ENCODE assay signal across 14 cellular contexts in the genomic region with DNA sequence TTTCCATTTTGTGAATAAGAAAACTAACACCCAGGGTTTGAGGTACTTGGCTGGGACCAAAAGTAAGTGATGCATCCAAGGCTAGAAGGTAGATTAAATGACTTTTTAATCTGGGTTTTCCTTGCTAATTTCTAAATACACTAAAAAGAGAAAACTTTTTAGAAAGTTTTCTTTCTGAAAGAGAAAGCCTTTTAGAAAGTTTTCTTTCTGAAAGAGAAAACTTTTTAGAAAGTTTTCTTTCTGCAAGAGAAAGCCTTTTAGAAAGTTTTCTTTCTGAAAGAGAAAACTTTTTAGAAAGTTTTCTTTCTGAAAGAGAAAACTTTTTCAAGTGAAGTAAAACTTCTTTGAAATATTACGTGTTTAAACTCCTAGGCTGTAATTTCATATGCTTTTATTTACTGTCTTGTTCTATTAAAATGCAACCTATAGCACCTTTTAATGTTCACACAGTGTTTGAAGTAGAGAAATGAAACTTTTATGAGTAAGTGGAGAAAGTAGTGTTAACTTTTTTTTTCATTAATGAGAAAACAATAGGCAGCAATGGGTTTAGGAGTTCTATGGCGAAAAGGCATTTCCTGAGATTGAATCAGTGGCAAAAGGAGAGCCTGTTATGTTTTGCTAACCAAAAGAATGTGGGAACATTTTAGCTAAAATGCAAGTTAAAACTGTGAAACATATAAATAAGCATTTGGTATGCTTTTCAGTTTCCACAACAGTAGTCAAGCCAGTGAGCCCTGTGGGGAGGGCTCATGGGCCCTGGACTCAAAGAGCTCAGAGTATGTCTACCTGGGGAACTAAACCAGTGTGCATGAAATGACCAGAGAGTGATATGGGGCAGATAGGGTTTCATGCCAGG.
A peak's percentile ranks its signal among the peaks of the same experiment; 100 is the strongest.
DNase-seq lines count a peak whose midpoint lies in the region; ATAC-seq, FAIRE-seq and TF ChIP-seq lines count a peak whose summit lies in the region.
"Had no signal": no experiment of that assay in that cellular context is flagged by ENCODE, and none has a peak within 500 bp of the region (broad histone marks: within the 10 kb centered on the region; RNA-seq: fewer than 3 reads in every experiment).

No MANE protein-coding gene starts in this region.

- H3K9ac ChIP-seq in astrocyte (ENCODE audit: low read length) = no peak overlapping the region

- no peak overlapping the region for H2AFZ ChIP-seq in astrocyte (ENCODE audit: low read depth, low read length)

- H3K4me2 ChIP-seq in astrocyte (ENCODE audit: low read length) = peak overlapping the region; percentile 24

- H3K27ac ChIP-seq in astrocyte (ENCODE audit: low read depth, low read length) = no peak overlapping the region

- ATAC-seq in GM21723 (IDR thresholded peaks at IDR 0.05; ENCODE audit: unreplicated experiment) (peak; percentile 41), HG03439 (IDR thresholded peaks at IDR 0.05; ENCODE audit: unreplicated experiment) (no peak)

- peak overlapping the region; percentile 4 for H3K4me3 Mint-ChIP-seq in T-helper 2 cell treated with Interferon-gamma antibody and Interleukin-4, amounts not matched to agents 5 μg/mL and 100 μg/mL, for 36 hours
- H3K4me3 Mint-ChIP-seq in astrocyte (ENCODE audit: unreplicated experiment) = no peak overlapping the region
- H3K4me3 Mint-ChIP-seq: immature natural killer cell, neural crest cell had no signal

- H3K4me3 ChIP-seq in astrocyte (ENCODE audit: insufficient read depth, low read depth, low read length) = no peak overlapping the region

- H4K20me1 ChIP-seq in astrocyte (ENCODE audit: insufficient read depth, low read length) = no peaks in the 10 kb centered on the region

- no peaks in the 10 kb centered on the region for H3K27me3 Mint-ChIP-seq in T-helper 2 cell treated with Interferon-gamma antibody and Interleukin-4, amounts not matched to agents 5 μg/mL and 100 μg/mL, for 36 hours (ENCODE audit: low read depth)
- H3K27me3 Mint-ChIP-seq in astrocyte (ENCODE audit: low read depth, unreplicated experiment) = no peaks in the 10 kb centered on the region

- peaks cover 2% of the 10 kb centered on the region for H3K36me3 Mint-ChIP-seq in T-helper 2 cell treated with Interferon-gamma antibody and Interleukin-4, amounts not matched to agents 5 μg/mL and 100 μg/mL, for 36 hours (ENCODE audit: low read depth)
- H3K36me3 Mint-ChIP-seq in astrocyte (ENCODE audit: low read depth, unreplicated experiment) = peaks cover 2% of the 10 kb centered on the region
- H3K36me3 Mint-ChIP-seq: immature natural killer cell had no signal

- CTCF ChIA-PET in GM10248 (lab: Yijun Ruan, JAX) = interaction anchor here (0.9 to 1.6 kb wide), 7 partner anchors 12 to 156 kb away, joined by 3 to 6 read pairs (median 3); no protein-coding TSS in a partner anchor

- no peak for FAIRE-seq in astrocyte (lab: Jason Lieb, UNC)

- no peaks in the 10 kb centered on the region for H3K27me3 ChIP-seq in astrocyte (ENCODE audit: insufficient read depth, low read length)

- no peaks in the 10 kb centered on the region for H3K9me3 ChIP-seq in astrocyte (ENCODE audit: insufficient read depth, low read depth, low read length)

- DNase-seq in T-helper 2 cell treated with Interferon-gamma antibody and Interleukin-4, amounts not matched to agents 5 μg/mL and 100 μg/mL, for 36 hours (ENCODE audit: low spot score) = no peak
- DNase-seq in T-helper 2 cell = no peak
- DNase-seq in astrocyte (ENCODE audit: low read depth) = peak; percentile 57
- peak; percentile 18 for DNase-seq in non-pigmented ciliary epithelial cell (ENCODE audit: low read depth)
- DNase-seq in GM10248 (ENCODE audit: extremely low spot score) = no peak
- no peak for DNase-seq in GM19240 (ENCODE audit: insufficient read length, low spot score)
- DNase-seq: 8988T, activated gamma-delta T cell, EL, immature natural killer cell, NCI-H187 treated with DMSO at 0.1 percent for 48 hours had no signal

- peaks cover 15% of the 10 kb centered on the region for H3K9me3 Mint-ChIP-seq in T-helper 2 cell treated with Interferon-gamma antibody and Interleukin-4, amounts not matched to agents 5 μg/mL and 100 μg/mL, for 36 hours
- peaks cover 3% of the 10 kb centered on the region for H3K9me3 Mint-ChIP-seq in astrocyte (ENCODE audit: unreplicated experiment)
- H3K9me3 Mint-ChIP-seq: immature natural killer cell, neural crest cell had no signal

- TF ChIP-seq CTCF in astrocyte (IDR thresholded peaks at IDR 0.05; ENCODE audit: insufficient read depth, low read depth, low read length) (no peak), GM10248 (IDR thresholded peaks at IDR 0.05; ENCODE audit: control extremely low read depth, extremely low read depth, low read depth, missing control alignments) (no peak)

- peaks cover 32% of the 10 kb centered on the region for H3K4me1 Mint-ChIP-seq in T-helper 2 cell treated with Interferon-gamma antibody and Interleukin-4, amounts not matched to agents 5 μg/mL and 100 μg/mL, for 36 hours (ENCODE audit: low read depth)
- H3K4me1 Mint-ChIP-seq in astrocyte (ENCODE audit: low read depth, unreplicated experiment) = peaks cover 27% of the 10 kb centered on the region
- H3K4me1 Mint-ChIP-seq: immature natural killer cell, neural crest cell had no signal

- H3K36me3 ChIP-seq in astrocyte (ENCODE audit: insufficient read depth, low read length) = no peaks in the 10 kb centered on the region

- POLR2A ChIA-PET in GM10248 (lab: Yijun Ruan, JAX) = no interaction called here

- H3K27ac Mint-ChIP-seq in T-helper 2 cell treated with Interferon-gamma antibody and Interleukin-4, amounts not matched to agents 5 μg/mL and 100 μg/mL, for 36 hours = no peak overlapping the region
- H3K27ac Mint-ChIP-seq in astrocyte (ENCODE audit: unreplicated experiment) = peak overlapping the region; percentile 80
- H3K27ac Mint-ChIP-seq: immature natural killer cell had no signal

- H3K4me1 ChIP-seq in astrocyte (ENCODE audit: insufficient read depth, low read length) = no peaks in the 10 kb centered on the region

- H3K79me2 ChIP-seq in astrocyte (ENCODE audit: insufficient read depth, low read length) = no peaks in the 10 kb centered on the region

Comparison
In these comparisons a context has a peak if more than half of its experiments do, and no peak if none do; other contexts are left out.
1. DNase-seq: peak in astrocyte (single experiment) and non-pigmented ciliary epithelial cell (single experiment); none in T-helper 2 cell treated with Interferon-gamma antibody and Interleukin-4, amounts not matched to agents 5 μg/mL and 100 μg/mL, for 36 hours (single experiment), T-helper 2 cell (0 of 5), GM10248 (single experiment) and GM19240 (single experiment).